34 cellular contexts compared by ENCODE assay signal in genomic region chr1:47505267-47505666, GRCh38.
"Had no signal": no experiment of that assay in that cellular context is flagged by ENCODE, and none has a peak within 500 bp of the region (broad histone marks: within the 10 kb centered on the region; RNA-seq: fewer than 3 reads in every experiment).

No MANE protein-coding gene starts in this region.

- FAIRE-seq: astrocyte, bronchial epithelial cell, colon, endometrium, endothelial cell of umbilical vein had no signal

- H3K4me3 ChIP-seq: esophagus squamous epithelium, gastroesophageal sphincter had no signal

- H3K9me3 ChIP-seq: esophagus squamous epithelium, gastroesophageal sphincter had no signal

- ATAC-seq: activated CD4-positive, alpha-beta T cell treated with anti-CD3 and anti-CD28 coated beads for 36 hours; activated T-cell treated with anti-CD3 and anti-CD28 coated beads, Interleukin-2, amount 50 U/mL, for 4 hours; activated T-helper 17 cell treated with anti-CD3 and anti-CD28 coated beads, Interleukin-2, amount 50 U/mL, for 72 hours; effector memory CD8-positive, alpha-beta T cell; gastroesophageal sphincter; T-helper 17 cell had no signal

- H3K27ac ChIP-seq: brain microvascular endothelial cell, epithelial cell of prostate, esophagus squamous epithelium, gastroesophageal sphincter, WERI-Rb-1 had no signal

- H3K27ac Mint-ChIP-seq: activated CD4-positive, alpha-beta memory T cell treated with anti-CD3 and anti-CD28 coated beads for 36 hours; activated CD4-positive, alpha-beta T cell treated with anti-CD3 and anti-CD28 coated beads for 36 hours; activated CD4-positive, alpha-beta T cell treated with anti-CD3 and anti-CD28 coated beads, Interleukin-2, amount 10 ng/mL, durations not matched to agents 24 days and 14 days; activated naive CD8-positive, alpha-beta T cell; activated T-helper 17 cell treated with anti-CD3 and anti-CD28 coated beads, Interleukin-2, amount 50 U/mL, for 72 hours; effector memory CD8-positive, alpha-beta T cell; T-helper 17 cell; T-helper 2 cell treated with Interferon-gamma antibody and Interleukin-4, amounts not matched to agents 5 μg/mL and 100 μg/mL, for 36 hours had no signal

- H3K36me3 ChIP-seq: brain microvascular endothelial cell, esophagus squamous epithelium, gastroesophageal sphincter, WERI-Rb-1 had no signal

- H3K4me1 Mint-ChIP-seq: activated T-helper 17 cell treated with anti-CD3 and anti-CD28 coated beads, Interleukin-2, amount 50 U/mL, for 72 hours had no signal

- DNase-seq: activated CD4-positive, alpha-beta memory T cell treated with anti-CD3 and anti-CD28 coated beads for 36 hours; activated CD4-positive, alpha-beta T cell treated with anti-CD3 and anti-CD28 coated beads for 36 hours; activated CD4-positive, alpha-beta T cell treated with anti-CD3 and anti-CD28 coated beads, Interleukin-2, amount 10 ng/mL, durations not matched to agents 24 days and 14 days; activated CD4-positive, CD25-positive, alpha-beta regulatory T cell; activated CD4-positive, CD25-positive, alpha-beta regulatory T cell treated with anti-CD3 and anti-CD28 coated beads, Interleukin-2, amount 50 U/mL, for 72 hours; activated effector memory CD4-positive, alpha-beta T cell treated with Interleukin-2 at 50 U/mL for 16 hours; activated gamma-delta T cell treated with Interleukin-2 at 50 U/mL for 16 hours; activated naive CD4-positive, alpha-beta T cell treated with anti-CD3 and anti-CD28 coated beads, Interleukin-2, amount 50 U/mL, for 16 hours; activated naive CD4-positive, alpha-beta T cell treated with Interleukin-2 at 50 U/mL for 16 hours; activated T-cell treated with anti-CD3 and anti-CD28 coated beads, Interleukin-2, amount 50 U/mL, for 4 hours; amniotic stem cell; anterior cingulate cortex; brain microvascular endothelial cell; caudate nucleus; cortex of kidney; dermis blood vessel endothelial cell; effector CD4-positive, alpha-beta T cell; effector memory CD8-positive, alpha-beta T cell; esophagus squamous epithelium; foreskin melanocyte; T-helper 1 cell; T-helper 17 cell; T1000; WERI-Rb-1 had no signal

- H3K36me3 Mint-ChIP-seq: activated CD4-positive, alpha-beta memory T cell treated with anti-CD3 and anti-CD28 coated beads for 36 hours; activated naive CD8-positive, alpha-beta T cell had no signal

- H3K4me3 Mint-ChIP-seq: activated CD4-positive, alpha-beta memory T cell treated with anti-CD3 and anti-CD28 coated beads for 36 hours; activated CD4-positive, alpha-beta T cell treated with anti-CD3 and anti-CD28 coated beads for 36 hours; activated CD4-positive, alpha-beta T cell treated with anti-CD3 and anti-CD28 coated beads, Interleukin-2, amount 10 ng/mL, durations not matched to agents 24 days and 14 days; activated naive CD8-positive, alpha-beta T cell; activated T-cell treated with anti-CD3 and anti-CD28 coated beads, Interleukin-2, amount 50 U/mL, for 4 hours; activated T-helper 17 cell treated with anti-CD3 and anti-CD28 coated beads, Interleukin-2, amount 50 U/mL, for 72 hours; effector memory CD8-positive, alpha-beta T cell; T-helper 17 cell; T-helper 2 cell treated with Interferon-gamma antibody and Interleukin-4, amounts not matched to agents 5 μg/mL and 100 μg/mL, for 36 hours had no signal

- H3K9me3 Mint-ChIP-seq: activated CD4-positive, alpha-beta memory T cell treated with anti-CD3 and anti-CD28 coated beads for 36 hours; activated CD4-positive, alpha-beta T cell treated with anti-CD3 and anti-CD28 coated beads, Interleukin-2, amount 10 ng/mL, durations not matched to agents 24 days and 14 days; activated T-cell treated with anti-CD3 and anti-CD28 coated beads, Interleukin-2, amount 50 U/mL, for 4 hours; activated T-helper 17 cell treated with anti-CD3 and anti-CD28 coated beads, Interleukin-2, amount 50 U/mL, for 72 hours; effector memory CD8-positive, alpha-beta T cell; T-helper 2 cell treated with Interferon-gamma antibody and Interleukin-4, amounts not matched to agents 5 μg/mL and 100 μg/mL, for 36 hours had no signal
